Comparison of ENCODE assay signal across 31 cellular contexts in genomic region chr11:4018641-4019040, GRCh38.
DNase-seq lines count a peak whose midpoint lies in the region; ATAC-seq and TF ChIP-seq lines count a peak whose summit lies in the region.
"Had no signal": no experiment of that assay in that cellular context is flagged by ENCODE, and none has a peak within 500 bp of the region (broad histone marks: within the 10 kb centered on the region; RNA-seq: fewer than 3 reads in every experiment).

No MANE protein-coding gene starts in this region.

- H3K4me1 Mint-ChIP-seq in activated naive CD4-positive, alpha-beta T cell treated with anti-CD3 and anti-CD28 coated beads, Interleukin-2, amount 50 U/mL, for 24 hours, result peaks cover 66% of the 10 kb centered on the region
- peaks cover 44% of the 10 kb centered on the region for H3K4me1 Mint-ChIP-seq in activated naive CD4-positive, alpha-beta T cell treated with anti-CD3 and anti-CD28 coated beads for 36 hours (ENCODE audit: low read depth)
- peaks cover 28% of the 10 kb centered on the region for H3K4me1 Mint-ChIP-seq in osteocyte (ENCODE audit: unreplicated experiment)

- no peak overlapping the region for H3K4me3 ChIP-seq in epithelial cell of esophagus (ENCODE audit: low read length)
- H3K4me3 ChIP-seq: ascending aorta, coronary artery, HAP-1, Peyer's patch, psoas muscle, thoracic aorta had no signal

- no peak for DNase-seq in activated naive CD4-positive, alpha-beta T cell treated with anti-CD3 and anti-CD28 coated beads for 36 hours
- DNase-seq in NCI-H226 (peak; percentile 87), epithelial cell of esophagus (ENCODE audit: low read depth) (peak; percentile 7), osteocyte (ENCODE audit: extremely low spot score, unreplicated experiment) (no peak), 8988T (no peak), NCI-H1436 treated with DMSO at 0.1 percent for 48 hours (lab: John Stamatoyannopoulos, UW) (no peak)
- DNase-seq: activated CD8-positive, alpha-beta T cell treated with anti-CD3 and anti-CD28 coated beads, Interleukin-2, amount 10 ng/mL, durations not matched to agents 7 days and 5 days; activated naive CD8-positive, alpha-beta T cell treated with anti-CD3 and anti-CD28 coated beads, Interleukin-2, amount 10 ng/mL, durations not matched to agents 7 days and 5 days; CD8-positive, alpha-beta T cell; effector CD8-positive, alpha-beta T cell; GDM1; Kasumi-1; mesenchymal stem cell; NCI-H2107; NCI-H446; NCI-H774; occipital lobe; Peyer's patch; psoas muscle; stimulated activated CD8-positive, alpha-beta memory T cell treated with anti-CD3 and anti-CD28 coated beads, Interleukin-4, amount 100 ng/mL, for 48 hours; T-helper 2 cell had no signal

- H3K36me3 Mint-ChIP-seq in activated naive CD4-positive, alpha-beta T cell treated with anti-CD3 and anti-CD28 coated beads, Interleukin-2, amount 50 U/mL, for 24 hours, result peaks cover 16% of the 10 kb centered on the region
- peaks cover 10% of the 10 kb centered on the region for H3K36me3 Mint-ChIP-seq in activated naive CD4-positive, alpha-beta T cell treated with anti-CD3 and anti-CD28 coated beads for 36 hours (ENCODE audit: low read depth)
- H3K36me3 Mint-ChIP-seq in osteocyte (ENCODE audit: unreplicated experiment), result peaks cover 3% of the 10 kb centered on the region

- peak overlapping the region; percentile 83 for H3K27ac Mint-ChIP-seq in activated naive CD4-positive, alpha-beta T cell treated with anti-CD3 and anti-CD28 coated beads, Interleukin-2, amount 50 U/mL, for 24 hours
- no peak overlapping the region for H3K27ac Mint-ChIP-seq in activated naive CD4-positive, alpha-beta T cell treated with anti-CD3 and anti-CD28 coated beads for 36 hours
- peak overlapping the region; percentile 23 for H3K27ac Mint-ChIP-seq in osteocyte (ENCODE audit: unreplicated experiment)
- H3K27ac Mint-ChIP-seq: activated CD8-positive, alpha-beta T cell treated with anti-CD3 and anti-CD28 coated beads, Interleukin-2, amount 10 ng/mL, durations not matched to agents 7 days and 5 days; activated naive CD8-positive, alpha-beta T cell treated with anti-CD3 and anti-CD28 coated beads, Interleukin-2, amount 10 ng/mL, durations not matched to agents 7 days and 5 days; CD8-positive, alpha-beta T cell; stimulated activated naive CD8-positive, alpha-beta T cell treated with anti-CD3 and anti-CD28 coated beads, Interleukin-15, Interleukin-2, amounts not matched to agents 100 ng/mL and 50 ng/mL, for 24 hours had no signal

- no peaks in the 10 kb centered on the region for H3K9me3 Mint-ChIP-seq in activated naive CD4-positive, alpha-beta T cell treated with anti-CD3 and anti-CD28 coated beads, Interleukin-2, amount 50 U/mL, for 24 hours
- peaks cover 4% of the 10 kb centered on the region for H3K9me3 Mint-ChIP-seq in activated naive CD4-positive, alpha-beta T cell treated with anti-CD3 and anti-CD28 coated beads for 36 hours
- H3K9me3 Mint-ChIP-seq in osteocyte (ENCODE audit: unreplicated experiment), result peaks cover 6% of the 10 kb centered on the region
- H3K9me3 Mint-ChIP-seq: CD8-positive, alpha-beta T cell had no signal

- CTCF ChIA-PET in activated naive CD4-positive, alpha-beta T cell treated with anti-CD3 and anti-CD28 coated beads for 36 hours (lab: Charles Lee), result no interaction called here

- TF ChIP-seq CTCF in epithelial cell of esophagus (IDR thresholded peaks at IDR 0.05; ENCODE audit: insufficient read depth, low read depth, low read length, missing control alignments) (no peak), osteocyte (IDR thresholded peaks at IDR 0.05) (no peak)

- ATAC-seq in HG03175 (IDR thresholded peaks at IDR 0.05; ENCODE audit: unreplicated experiment), result no peak
- ATAC-seq: activated CD4-positive, CD25-positive, alpha-beta regulatory T cell treated with anti-CD3 and anti-CD28 coated beads, Interleukin-2, amount 50 U/mL, for 24 hours; activated CD8-positive, alpha-beta T cell treated with anti-CD3 and anti-CD28 coated beads, Interleukin-2, amount 10 ng/mL, durations not matched to agents 7 days and 5 days; CD8-positive, alpha-beta T cell; left lobe of liver; psoas muscle; sciatic nerve had no signal

- intact Hi-C loops in activated naive CD4-positive, alpha-beta T cell treated with anti-CD3 and anti-CD28 coated beads for 36 hours (cut with micrococcal nuclease), result no loop called here

- H3K4me3 Mint-ChIP-seq in activated naive CD4-positive, alpha-beta T cell treated with anti-CD3 and anti-CD28 coated beads, Interleukin-2, amount 50 U/mL, for 24 hours, result no peak overlapping the region
- no peak overlapping the region for H3K4me3 Mint-ChIP-seq in activated naive CD4-positive, alpha-beta T cell treated with anti-CD3 and anti-CD28 coated beads for 36 hours
- no peak overlapping the region for H3K4me3 Mint-ChIP-seq in osteocyte (ENCODE audit: unreplicated experiment)
- H3K4me3 Mint-ChIP-seq: activated CD8-positive, alpha-beta T cell treated with anti-CD3 and anti-CD28 coated beads, Interleukin-2, amount 10 ng/mL, durations not matched to agents 7 days and 5 days; activated naive CD8-positive, alpha-beta T cell treated with anti-CD3 and anti-CD28 coated beads, Interleukin-2, amount 10 ng/mL, durations not matched to agents 7 days and 5 days; CD8-positive, alpha-beta T cell; stimulated activated naive CD8-positive, alpha-beta T cell treated with anti-CD3 and anti-CD28 coated beads, Interleukin-15, Interleukin-2, amounts not matched to agents 100 ng/mL and 50 ng/mL, for 24 hours had no signal

- H3K27me3 Mint-ChIP-seq in activated naive CD4-positive, alpha-beta T cell treated with anti-CD3 and anti-CD28 coated beads, Interleukin-2, amount 50 U/mL, for 24 hours, result no peaks in the 10 kb centered on the region
- H3K27me3 Mint-ChIP-seq in activated naive CD4-positive, alpha-beta T cell treated with anti-CD3 and anti-CD28 coated beads for 36 hours (ENCODE audit: low read depth), result no peaks in the 10 kb centered on the region
- no peaks in the 10 kb centered on the region for H3K27me3 Mint-ChIP-seq in osteocyte (ENCODE audit: unreplicated experiment)
- H3K27me3 Mint-ChIP-seq: activated naive CD8-positive, alpha-beta T cell treated with anti-CD3 and anti-CD28 coated beads, Interleukin-2, amount 10 ng/mL, durations not matched to agents 7 days and 5 days; stimulated activated naive CD8-positive, alpha-beta T cell treated with anti-CD3 and anti-CD28 coated beads, Interleukin-15, Interleukin-2, amounts not matched to agents 100 ng/mL and 50 ng/mL, for 24 hours had no signal

Comparison
In these comparisons a context has a peak if more than half of its experiments do, and no peak if none do; other contexts are left out.
1. DNase-seq: peak in NCI-H226 (single experiment) and epithelial cell of esophagus (single experiment); none in activated naive CD4-positive, alpha-beta T cell treated with anti-CD3 and anti-CD28 coated beads for 36 hours (single experiment), osteocyte (single experiment), 8988T (single experiment) and NCI-H1436 treated with DMSO at 0.1 percent for 48 hours (single experiment).